27 cellular contexts compared by ENCODE assay signal in the genomic region with DNA sequence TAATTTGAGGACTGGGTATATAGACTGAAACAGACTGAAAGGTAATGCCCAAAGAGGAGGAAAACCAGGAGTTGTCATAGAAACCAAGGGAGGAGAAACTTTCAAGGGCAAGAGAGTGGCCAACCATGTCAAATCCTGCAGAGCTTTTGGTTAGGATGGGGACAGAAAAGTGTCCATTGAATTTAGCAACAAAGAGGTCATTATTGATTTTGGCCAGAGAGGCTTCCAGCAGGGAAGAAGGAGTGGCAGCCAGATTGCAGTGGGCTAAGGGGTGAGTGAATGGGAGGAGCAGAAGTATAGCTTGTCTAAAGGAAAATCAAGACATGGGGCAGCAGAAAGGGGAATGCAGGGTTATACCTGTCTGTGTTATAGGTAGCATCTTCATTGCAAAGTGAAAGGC.
"Had no signal": no experiment of that assay in that cellular context is flagged by ENCODE, and none has a peak within 500 bp of the region (broad histone marks: within the 10 kb centered on the region; RNA-seq: fewer than 3 reads in every experiment).

No MANE protein-coding gene starts in this region.

- H3K4me1 ChIP-seq: esophagus muscularis mucosa had no signal

- H3K9me3 ChIP-seq: esophagus muscularis mucosa, gastrocnemius medialis, heart left ventricle had no signal

- DNase-seq: activated CD4-positive, alpha-beta T cell treated with anti-CD3 and anti-CD28 coated beads for 36 hours; activated CD4-positive, alpha-beta T cell treated with anti-CD3 and anti-CD28 coated beads, Interleukin-2, amount 10 ng/mL, durations not matched to agents 7 days and 5 days; activated CD4-positive, alpha-beta T cell treated with anti-CD3 and anti-CD28 coated beads, Interleukin-2, amount 50 U/mL, for 48 hours; activated CD4-positive, CD25-positive, alpha-beta regulatory T cell; activated CD4-positive, CD25-positive, alpha-beta regulatory T cell treated with anti-CD3 and anti-CD28 coated beads, Interleukin-2, amount 50 U/mL, for 72 hours; activated CD8-positive, alpha-beta memory T cell treated with anti-CD3 and anti-CD28 coated beads for 24 hours; activated CD8-positive, alpha-beta T cell treated with anti-CD3 and anti-CD28 coated beads for 36 hours; activated effector memory CD4-positive, alpha-beta T cell treated with Interleukin-2 at 50 U/mL for 16 hours; activated gamma-delta T cell treated with Interleukin-2 at 50 U/mL for 16 hours; activated naive CD4-positive, alpha-beta T cell treated with anti-CD3 and anti-CD28 coated beads, Interleukin-2, amount 50 U/mL, for 16 hours; activated naive CD4-positive, alpha-beta T cell treated with Interleukin-2 at 50 U/mL for 16 hours; activated T-cell treated with anti-CD3 and anti-CD28 coated beads, Interleukin-2, amount 50 U/mL, for 4 hours; amniotic stem cell; brain microvascular endothelial cell; cortex of kidney; dermis blood vessel endothelial cell; effector CD4-positive, alpha-beta T cell; effector memory CD8-positive, alpha-beta T cell; erythroblast; foreskin keratinocyte; gastrocnemius medialis; glutamatergic neuron; heart left ventricle; T-helper 2 cell had no signal

- H3K27ac ChIP-seq: brain microvascular endothelial cell, esophagus muscularis mucosa, foreskin keratinocyte, gastrocnemius medialis, heart left ventricle had no signal

- H3K36me3 ChIP-seq: brain microvascular endothelial cell, esophagus muscularis mucosa, gastrocnemius medialis, heart left ventricle had no signal

- H3K4me3 ChIP-seq: esophagus muscularis mucosa, gastrocnemius medialis, heart left ventricle had no signal

- ATAC-seq: activated CD4-positive, alpha-beta T cell treated with anti-CD3 and anti-CD28 coated beads for 36 hours; activated CD8-positive, alpha-beta T cell treated with anti-CD3 and anti-CD28 coated beads for 36 hours; activated T-cell treated with anti-CD3 and anti-CD28 coated beads, Interleukin-2, amount 50 U/mL, for 4 hours; activated T-helper 17 cell treated with anti-CD3 and anti-CD28 coated beads, Interleukin-2, amount 50 U/mL, for 72 hours; effector memory CD8-positive, alpha-beta T cell; foreskin keratinocyte; gastrocnemius medialis; heart left ventricle had no signal

- FAIRE-seq: bronchial epithelial cell had no signal

- H3K27me3 ChIP-seq: brain microvascular endothelial cell, esophagus muscularis mucosa, foreskin keratinocyte, gastrocnemius medialis, heart left ventricle had no signal
